ENCODE assay signal across 25 cellular contexts in the genomic region with DNA sequence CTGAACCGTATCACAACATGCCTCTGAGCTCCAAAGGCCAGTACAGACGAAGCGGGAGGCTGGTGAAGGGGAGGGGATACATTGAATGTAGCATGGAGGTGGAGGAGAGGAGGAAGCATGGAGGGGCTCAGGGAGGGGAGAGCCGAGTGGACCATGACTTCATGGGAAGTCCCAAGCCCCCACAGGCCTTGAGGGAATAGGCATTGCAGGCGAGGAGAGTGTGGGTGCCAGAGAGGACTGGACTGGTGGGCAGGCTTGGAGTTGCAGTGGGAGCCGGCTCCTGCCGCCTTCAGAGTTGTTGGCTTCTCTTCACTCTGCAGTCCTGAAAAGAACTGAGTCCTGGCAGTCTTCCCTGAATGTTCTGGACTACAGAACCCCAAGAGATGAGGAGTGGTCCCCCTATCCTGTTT. TPM values are rescaled to one million over a fixed set of nuclear protein-coding genes. Genes with fewer than 3 reads are reported as not detected.
DNase-seq lines count a peak whose midpoint lies in the region; ATAC-seq, FAIRE-seq and TF ChIP-seq lines count a peak whose summit lies in the region.
"Had no signal": no experiment of that assay in that cellular context is flagged by ENCODE, and none has a peak within 500 bp of the region (broad histone marks: within the 10 kb centered on the region; RNA-seq: fewer than 3 reads in every experiment).

No MANE protein-coding gene starts in this region.

- no peaks in the 10 kb centered on the region for H3K36me3 ChIP-seq in HepG2 (replicated peaks in 1 of 2; ENCODE audit: control insufficient read depth in 1 of 2, insufficient read depth in 2 of 2, low read length in 2 of 2)
- H3K36me3 ChIP-seq in right lobe of liver, result no peaks in the 10 kb centered on the region
- H3K36me3 ChIP-seq in endothelial cell of umbilical vein (ENCODE audit: control insufficient read depth in 2 of 2, extremely low read depth in 1 of 2, insufficient read depth in 2 of 2, low read length in 2 of 2), result no peaks in the 10 kb centered on the region
- H3K36me3 ChIP-seq: esophagus muscularis mucosa, gastroesophageal sphincter had no signal

- CTCF ChIA-PET in HepG2 (lab: Yijun Ruan, JAX; ENCODE audit: low intra/inter-chr PET ratio, low total read pairs) (no interaction called here), endothelial cell of umbilical vein (lab: Charles Lee) (no interaction called here), HEK293T (lab: Yijun Ruan, JAX) (no interaction called here)

- peak overlapping the region; percentile 76 for H3K27ac ChIP-seq in HepG2 (ENCODE audit: extremely low read length, insufficient read depth, low read length)
- no peak overlapping the region for H3K27ac ChIP-seq in right lobe of liver
- no peak overlapping the region for H3K27ac ChIP-seq in endothelial cell of umbilical vein (ENCODE audit: insufficient read depth, low read depth, low read length)

- no peaks in the 10 kb centered on the region for H3K9me3 ChIP-seq in HepG2 (ENCODE audit: low read length)
- no peaks in the 10 kb centered on the region for H3K9me3 ChIP-seq in right lobe of liver
- H3K9me3 ChIP-seq in endothelial cell of umbilical vein (replicated peaks; ENCODE audit: control insufficient read depth, insufficient read depth, low read length), result no peaks in the 10 kb centered on the region
- H3K9me3 ChIP-seq: esophagus muscularis mucosa, gastroesophageal sphincter, mucosa of descending colon had no signal

- no peak for TF ChIP-seq RAD21 in HepG2 (CRISPR knock-in tag; IDR thresholded peaks at IDR 0.05)

- TF ChIP-seq POLR2A in HepG2 (IDR thresholded peaks at IDR 0.05; ENCODE audit: insufficient read depth in 1 of 2, low read depth in 2 of 2, low read length in 2 of 2) (no peak), right lobe of liver (IDR thresholded peaks at IDR 0.05) (no peak), endothelial cell of umbilical vein (IDR thresholded peaks at IDR 0.05; ENCODE audit: low read depth, low read length) (no peak)

- H3K4me3 ChIP-seq in HepG2 (replicated peaks in 1 of 3; ENCODE audit: insufficient read depth in 1 of 3, low read depth in 2 of 3, low read length in 3 of 3), result peak overlapping the region; percentile 47 to 69 (median 56)
- no peak overlapping the region for H3K4me3 ChIP-seq in right lobe of liver
- H3K4me3 ChIP-seq in endothelial cell of umbilical vein (replicated peaks in 1 of 3; ENCODE audit: insufficient read depth in 1 of 3, low read depth in 1 of 3, low read length in 3 of 3), result no peak overlapping the region
- H3K4me3 ChIP-seq: esophagus muscularis mucosa, gastroesophageal sphincter, mucosa of descending colon had no signal

- H3K79me2 ChIP-seq in HepG2 (ENCODE audit: insufficient read depth, low read length) (no peaks in the 10 kb centered on the region), endothelial cell of umbilical vein (ENCODE audit: control insufficient read depth, insufficient read depth, low read length) (no peaks in the 10 kb centered on the region)

- BruUV-seq in HepG2 (replicated peaks; lab: Mats Ljungman, UMichigan), result no TSS peak
- BruUV-seq in endothelial cell of umbilical vein (replicated peaks; lab: Mats Ljungman, UMichigan), result no TSS peak

- TF ChIP-seq CTCF in HepG2 (CRISPR knock-in tag; IDR thresholded peaks at IDR 0.05) (no peak), right lobe of liver (IDR thresholded peaks at IDR 0.05) (no peak), endothelial cell of umbilical vein (IDR thresholded peaks at IDR 0.05; ENCODE audit: extremely low read depth in 1 of 2, insufficient read depth in 1 of 2, low read depth in 1 of 2, low read length in 2 of 2) (no peak), osteocyte (IDR thresholded peaks at IDR 0.05) (no peak)

- ATAC-seq in HepG2, result peak; percentile 69
- ATAC-seq in right lobe of liver, result no peak
- no peak for ATAC-seq in GM21619 (IDR thresholded peaks at IDR 0.05; ENCODE audit: unreplicated experiment)
- ATAC-seq: gastroesophageal sphincter; left cardiac atrium; mucosa of descending colon; Right ventricle myocardium inferior; stimulated activated naive CD8-positive, alpha-beta T cell treated with anti-CD3 and anti-CD28 coated beads, Interleukin-15, Interleukin-2, amounts not matched to agents 100 U/mL and 50 U/mL, for 24 hours; T-cell had no signal

- DNase-seq in HepG2 (ENCODE audit: low spot score) (peak; percentile 39), right lobe of liver (no peak), endothelial cell of umbilical vein (ENCODE audit: low read depth, low spot score) (no peak), osteocyte (ENCODE audit: extremely low spot score, unreplicated experiment) (no peak), NCI-H82 (lab: John Stamatoyannopoulos, UW) (no peak), HEK293T (ENCODE audit: extremely low spot score) (no peak), OCI-M1 (lab: John Stamatoyannopoulos, UW) (no peak)
- DNase-seq: 8988T; activated CD4-positive, alpha-beta T cell treated with anti-CD3 and anti-CD28 coated beads, Interleukin-2, amount 10 ng/mL, durations not matched to agents 24 days and 14 days; DMS153; GF-D8; H9; left cardiac atrium; mucosa of descending colon; NCI-H187; NCI-H446; stimulated activated naive CD8-positive, alpha-beta T cell treated with anti-CD3 and anti-CD28 coated beads, Interleukin-15, Interleukin-2, amounts not matched to agents 100 U/mL and 50 U/mL, for 24 hours; T-cell had no signal

- H3K9ac ChIP-seq in HepG2 (ENCODE audit: insufficient read depth, low read depth, low read length), result peak overlapping the region; percentile 58
- H3K9ac ChIP-seq in endothelial cell of umbilical vein (replicated peaks; ENCODE audit: extremely low read depth, insufficient read depth, low read length), result no peak overlapping the region

- no peak overlapping the region for H3K4me3 Mint-ChIP-seq in osteocyte (ENCODE audit: unreplicated experiment)
- H3K4me3 Mint-ChIP-seq: activated CD4-positive, alpha-beta T cell treated with anti-CD3 and anti-CD28 coated beads, Interleukin-2, amount 10 ng/mL, durations not matched to agents 24 days and 14 days; T-cell had no signal

- no peak for TF ChIP-seq EP300 in HepG2 (IDR thresholded peaks at IDR 0.05; ENCODE audit: low read depth in 2 of 2, low read length in 2 of 2)
- TF ChIP-seq EP300 in HepG2 (CRISPR knock-in tag; IDR thresholded peaks at IDR 0.05; ENCODE audit: borderline replicate concordance), result no peak

- POLR2A ChIA-PET in HepG2 (lab: Yijun Ruan, JAX), result interaction anchor here (0.7 to 1.8 kb wide), 6 partner anchors 8 to 211 kb away, joined by 3 to 5 read pairs (median 4); partner anchors contain the start of gene PIAS1
- POLR2A ChIA-PET in endothelial cell of umbilical vein (lab: Charles Lee), result no interaction called here
- POLR2A ChIA-PET in HEK293T (lab: Yijun Ruan, JAX), result interaction anchor here (0.5 kb wide), 1 partner anchor 167 kb away, joined by 3 read pairs; no protein-coding TSS in a partner anchor

- FAIRE-seq in HepG2 (lab: Jason Lieb, UNC), result no peak
- FAIRE-seq in endothelial cell of umbilical vein (lab: Jason Lieb, UNC), result no peak

- H3K9me1 ChIP-seq in endothelial cell of umbilical vein (replicated peaks; ENCODE audit: control insufficient read depth, extremely low read depth, insufficient read depth, low read length), result no peaks in the 10 kb centered on the region

- H3K4me2 ChIP-seq in HepG2 (ENCODE audit: low read depth, low read length), result peak overlapping the region; percentile 79
- no peak overlapping the region for H3K4me2 ChIP-seq in endothelial cell of umbilical vein (ENCODE audit: insufficient read depth, low read length)

- no peaks in the 10 kb centered on the region for H3K27me3 Mint-ChIP-seq in osteocyte (ENCODE audit: unreplicated experiment)

- H3K4me1 ChIP-seq in HepG2 (ENCODE audit: insufficient read depth, low read length), result peaks cover 57% of the 10 kb centered on the region
- H3K4me1 ChIP-seq in right lobe of liver, result peaks cover 0 to 14% (median 5%) of the 10 kb centered on the region in 4 donors
- H3K4me1 ChIP-seq in endothelial cell of umbilical vein (ENCODE audit: control insufficient read depth, extremely low read depth, insufficient read depth, low read length), result peaks cover 17% of the 10 kb centered on the region

- H3K27me3 ChIP-seq in HepG2 (ENCODE audit: control insufficient read depth in 1 of 2, insufficient read depth in 2 of 2, low read length in 2 of 2), result no peaks in the 10 kb centered on the region; a peak in 1 of 5 replicates
- H3K27me3 ChIP-seq in right lobe of liver, result no peaks in the 10 kb centered on the region
- peaks cover under 1 to 3% of the 10 kb centered on the region in 2 experiments for H3K27me3 ChIP-seq in endothelial cell of umbilical vein (ENCODE audit: control insufficient read depth in 2 of 2, insufficient read depth in 2 of 2, low read length in 2 of 2)
- H3K27me3 ChIP-seq: esophagus muscularis mucosa, gastroesophageal sphincter had no signal

- in situ Hi-C loops in HepG2 (cut with HindIII; ENCODE audit: extremely low pct_ligation_motif_present, low pct_unique_long_range_greater_than_20kb), result no loop called here

- H3K4me1 Mint-ChIP-seq in osteocyte (ENCODE audit: unreplicated experiment), result peaks cover 48% of the 10 kb centered on the region

- H3K9me3 Mint-ChIP-seq in osteocyte (ENCODE audit: unreplicated experiment), result no peaks in the 10 kb centered on the region
- H3K9me3 Mint-ChIP-seq: activated CD4-positive, alpha-beta T cell treated with anti-CD3 and anti-CD28 coated beads, Interleukin-2, amount 10 ng/mL, durations not matched to agents 24 days and 14 days; T-cell had no signal

- H2AFZ ChIP-seq in HepG2 (ENCODE audit: low read length), result peak overlapping the region; percentile 90
- peak overlapping the region; percentile 39 for H2AFZ ChIP-seq in endothelial cell of umbilical vein (ENCODE audit: low read depth, low read length)

- no peaks in the 10 kb centered on the region for H3K36me3 Mint-ChIP-seq in osteocyte (ENCODE audit: unreplicated experiment)
- H3K36me3 Mint-ChIP-seq: T-cell had no signal

- dilution Hi-C loops in endothelial cell of umbilical vein (cut with MboI; ENCODE audit: extremely low pct_ligation_motif_present, low sequenced_read_pairs), result no loop called here

- H3K27ac Mint-ChIP-seq in osteocyte (ENCODE audit: unreplicated experiment), result peak overlapping the region; percentile 73
- H3K27ac Mint-ChIP-seq: activated CD4-positive, alpha-beta T cell treated with anti-CD3 and anti-CD28 coated beads, Interleukin-2, amount 10 ng/mL, durations not matched to agents 24 days and 14 days; T-cell had no signal

- H4K20me1 ChIP-seq in HepG2 (ENCODE audit: insufficient read depth, low read length) (no peaks in the 10 kb centered on the region), endothelial cell of umbilical vein (replicated peaks; ENCODE audit: control insufficient read depth, extremely low read depth, insufficient read depth, low read length) (no peaks in the 10 kb centered on the region)

- 8% methylated on average over 5 of the region's 7 CpGs for WGBS in HepG2 (ENCODE audit: low lambda C conversion rate)
- WGBS in right lobe of liver (ENCODE audit: insufficient coverage, low coverage, low lambda C conversion rate, missing lambda C conversion rate), result 88% methylated on average over 4 of the region's 7 CpGs

- intact Hi-C loops in HepG2 (cut with micrococcal nuclease; ENCODE audit: unreplicated experiment) (loop anchor here (5.0 kb wide), 1 partner anchor 209 kb away; the partner anchor contains the start of gene PIAS1), right lobe of liver (cut with DNase I) (no loop called here), endothelial cell of umbilical vein (cut with micrococcal nuclease) (no loop called here)

RNA-seq across cellular contexts. Expression of gene RNU6-1, which starts 3.3 kb away (rescaled TPM):
- total RNA-seq in HepG2 (2016; rRNA removed; fragmentation: Illumina TruSeq; extraction: Trizol), result under 0.01 TPM in 1 of 2 replicates, not detected in the other
- under 0.01 TPM in 2 replicates for total RNA-seq in HepG2 (2016; cell fraction: cytosol; rRNA removed; fragmentation: Illumina TruSeq; extraction: Trizol; ENCODE audit: low read depth)
- total RNA-seq in HepG2 (2016; cell fraction: insoluble cytoplasmic fraction; rRNA removed; fragmentation: Illumina TruSeq; extraction: Trizol), result under 0.01 TPM in 1 of 2 replicates, not detected in the other
- total RNA-seq in HepG2 (2016; cell fraction: membrane; rRNA removed; fragmentation: Illumina TruSeq; extraction: Trizol), result under 0.01 TPM in 1 of 2 replicates, not detected in the other
- not detected in 2 replicates for total RNA-seq in HepG2 (2016; cell fraction: nucleus; rRNA removed; fragmentation: Illumina TruSeq; extraction: Trizol)
- not detected in 2 replicates for polyA plus RNA-seq in HepG2 (2011; rRNA removed)
- polyA plus RNA-seq in HepG2 (2011; cell fraction: cytosol; rRNA removed), result not detected in 2 replicates
- polyA plus RNA-seq in HepG2 (2011; cell fraction: nucleus; rRNA removed), result not detected in 2 replicates
- not detected in 2 replicates for polyA plus RNA-seq in HepG2 (2012)
- polyA plus RNA-seq in HepG2 (2016; cell fraction: cytosol; fragmentation: Illumina TruSeq; extraction: Trizol; ENCODE audit: low read depth), result not detected in 2 replicates
- not detected in 2 replicates for polyA plus RNA-seq in HepG2 (2016; cell fraction: insoluble cytoplasmic fraction; fragmentation: Illumina TruSeq; extraction: Trizol; ENCODE audit: low read depth)
- polyA plus RNA-seq in HepG2 (2016; cell fraction: membrane; fragmentation: Illumina TruSeq; extraction: Trizol; ENCODE audit: low read depth), result not detected in 2 replicates
- polyA plus RNA-seq in HepG2 (2016; cell fraction: nucleus; fragmentation: Illumina TruSeq; extraction: Trizol; ENCODE audit: insufficient read depth, low read depth), result not detected in 2 replicates
- under 0.01 TPM in 1 of 2 replicates, not detected in the other for polyA minus RNA-seq in HepG2 (2011; rRNA and poly(A)+ RNA removed; ENCODE audit: low replicate concordance)
- polyA minus RNA-seq in HepG2 (2011; cell fraction: cytosol; rRNA and poly(A)+ RNA removed), result under 0.01 TPM in 1 of 2 replicates, not detected in the other
- polyA minus RNA-seq in HepG2 (2011; cell fraction: nucleus; rRNA and poly(A)+ RNA removed), result not detected in 2 replicates
- not detected for total RNA-seq in right lobe of liver
- not detected in 2 replicates for total RNA-seq in endothelial cell of umbilical vein
- polyA plus RNA-seq in endothelial cell of umbilical vein, result not detected in 2 replicates
- not detected in 2 replicates for polyA plus RNA-seq in endothelial cell of umbilical vein (2011; cell fraction: cytosol; rRNA removed)
- not detected in 2 replicates for polyA plus RNA-seq in endothelial cell of umbilical vein (2011; cell fraction: nucleus; rRNA removed)
- not detected in 2 replicates for polyA plus RNA-seq in endothelial cell of umbilical vein (2012)
- not detected in 2 replicates for polyA minus RNA-seq in endothelial cell of umbilical vein
- polyA minus RNA-seq in endothelial cell of umbilical vein (2011; cell fraction: cytosol; rRNA and poly(A)+ RNA removed), result 1,914 TPM
- polyA minus RNA-seq in endothelial cell of umbilical vein (2011; cell fraction: nucleus; rRNA and poly(A)+ RNA removed), result not detected in 2 replicates
- not detected in 2 replicates for total RNA-seq in osteocyte
- total RNA-seq: activated CD4-positive, alpha-beta T cell treated with anti-CD3 and anti-CD28 coated beads, Interleukin-2, amount 10 ng/mL, durations not matched to agents 24 days and 14 days; esophagus muscularis mucosa; gastroesophageal sphincter; H9; left cardiac atrium; mucosa of descending colon; osteoblast; Right ventricle myocardium inferior; T-cell; ureter had no signal
- polyA plus RNA-seq: BJ had no signal

RNA-seq across cellular contexts. Expression of gene SKOR1, which starts 17.8 kb away (rescaled TPM):
- total RNA-seq in HepG2 (2016; rRNA removed; fragmentation: Illumina TruSeq; extraction: Trizol), result 0.09 and 0.10 TPM in 2 replicates
- total RNA-seq in HepG2 (2016; cell fraction: cytosol; rRNA removed; fragmentation: Illumina TruSeq; extraction: Trizol; ENCODE audit: low read depth), result 0.10 TPM in 1 of 2 replicates, not detected in the other
- total RNA-seq in HepG2 (2016; cell fraction: insoluble cytoplasmic fraction; rRNA removed; fragmentation: Illumina TruSeq; extraction: Trizol), result 0.09 TPM in 1 of 2 replicates, not detected in the other
- total RNA-seq in HepG2 (2016; cell fraction: membrane; rRNA removed; fragmentation: Illumina TruSeq; extraction: Trizol), result not detected in 2 replicates
- 0.25 TPM in 1 of 2 replicates, not detected in the other for total RNA-seq in HepG2 (2016; cell fraction: nucleus; rRNA removed; fragmentation: Illumina TruSeq; extraction: Trizol)
- polyA plus RNA-seq in HepG2 (2011; rRNA removed), result 0.11 and 0.14 TPM in 2 replicates
- 0.04 and 0.09 TPM in 2 replicates for polyA plus RNA-seq in HepG2 (2011; cell fraction: cytosol; rRNA removed)
- polyA plus RNA-seq in HepG2 (2011; cell fraction: nucleus; rRNA removed), result 0.96 and 1.0 TPM in 2 replicates
- polyA plus RNA-seq in HepG2 (2012), result 0.27 and 0.28 TPM in 2 replicates
- polyA plus RNA-seq in HepG2 (2016; cell fraction: cytosol; fragmentation: Illumina TruSeq; extraction: Trizol; ENCODE audit: low read depth), result not detected in 2 replicates
- 0.05 and 0.14 TPM in 2 replicates for polyA plus RNA-seq in HepG2 (2016; cell fraction: insoluble cytoplasmic fraction; fragmentation: Illumina TruSeq; extraction: Trizol; ENCODE audit: low read depth)
- polyA plus RNA-seq in HepG2 (2016; cell fraction: membrane; fragmentation: Illumina TruSeq; extraction: Trizol; ENCODE audit: low read depth), result not detected in 2 replicates
- 0.35 and 0.36 TPM in 2 replicates for polyA plus RNA-seq in HepG2 (2016; cell fraction: nucleus; fragmentation: Illumina TruSeq; extraction: Trizol; ENCODE audit: insufficient read depth, low read depth)
- 0.28 and 0.80 TPM in 2 replicates for polyA minus RNA-seq in HepG2 (2011; rRNA and poly(A)+ RNA removed; ENCODE audit: low replicate concordance)
- not detected in 2 replicates for polyA minus RNA-seq in HepG2 (2011; cell fraction: cytosol; rRNA and poly(A)+ RNA removed)
- 0.75 and 0.90 TPM in 2 replicates for polyA minus RNA-seq in HepG2 (2011; cell fraction: nucleus; rRNA and poly(A)+ RNA removed)
- total RNA-seq in right lobe of liver, result under 1 TPM in 5 of 6 experiments, not detected in 1; 0.05 to 0.21 (median 0.09) TPM
- total RNA-seq in endothelial cell of umbilical vein, result 0.09 and 0.15 TPM in 2 replicates
- polyA plus RNA-seq in endothelial cell of umbilical vein, result 0.05 and 0.06 TPM in 2 replicates
- 0.03 and 0.06 TPM in 2 replicates for polyA plus RNA-seq in endothelial cell of umbilical vein (2011; cell fraction: cytosol; rRNA removed)
- 0.17 and 0.25 TPM in 2 replicates for polyA plus RNA-seq in endothelial cell of umbilical vein (2011; cell fraction: nucleus; rRNA removed)
- polyA plus RNA-seq in endothelial cell of umbilical vein (2012), result 0.07 TPM in 1 of 2 replicates, not detected in the other
- polyA minus RNA-seq in endothelial cell of umbilical vein, result 0.13 and 0.15 TPM in 2 replicates
- polyA minus RNA-seq in endothelial cell of umbilical vein (2011; cell fraction: cytosol; rRNA and poly(A)+ RNA removed), result 0.41 TPM
- polyA minus RNA-seq in endothelial cell of umbilical vein (2011; cell fraction: nucleus; rRNA and poly(A)+ RNA removed), result 0.19 and 0.58 TPM in 2 replicates
- total RNA-seq in osteocyte, result 0.42 and 0.48 TPM in 2 replicates
- total RNA-seq: Right ventricle myocardium inferior had no signal

Comparison
In these comparisons a context has a peak if more than half of its experiments do, and no peak if none do; other contexts are left out.
1. H3K4me3 ChIP-seq: peak in HepG2 (3 of 3); none in right lobe of liver (0 of 3) and endothelial cell of umbilical vein (0 of 3).